ENCODE assay signal across 8 cellular contexts in genomic region chr15:22980189-22981136, GRCh38. TPM values are rescaled to one million over a fixed set of nuclear protein-coding genes. Genes with fewer than 3 reads are reported as not detected.
DNase-seq lines count a peak whose midpoint lies in the region; ATAC-seq and TF ChIP-seq lines count a peak whose summit lies in the region.

Gene CYFIP1, minus strand, starts transcription at chr15:22980368. Its CDS starts 33,083 bp downstream, at chr15:22947285.

- intact Hi-C loops in testis (cut with DNase I; ENCODE audit: low total_unique reads): no loop called here

- peak; percentile 12 to 14 for DNase-seq in activated CD4-positive, alpha-beta T cell treated with anti-CD3 and anti-CD28 coated beads for 4 hours
- no peak for DNase-seq in activated CD4-positive, alpha-beta T cell treated with anti-CD3 and anti-CD28 coated beads for 1 hour
- DNase-seq in HFFc6: peak; percentile 68
- peak; percentile 6 for DNase-seq in NCI-H2107 (lab: John Stamatoyannopoulos, UW)
- DNase-seq in activated CD8-positive, alpha-beta memory T cell treated with anti-CD3 and anti-CD28 coated beads for 24 hours: peak; percentile 66
- peak; percentile 79 for DNase-seq in testis

- peaks cover 13% of the 10 kb centered on the region for H3K27me3 ChIP-seq in mononuclear cell (ENCODE audit: insufficient read depth, low read length)
- H3K27me3 ChIP-seq in testis: no peaks in the 10 kb centered on the region

- H3K36me3 ChIP-seq in testis (ENCODE audit: low read depth, missing control alignments): no peaks in the 10 kb centered on the region

- H3K4me1 Mint-ChIP-seq in HFFc6 (ENCODE audit: low read depth): peaks cover 9% of the 10 kb centered on the region

- no peak for TF ChIP-seq CTCF in HFFc6 (IDR thresholded peaks at IDR 0.05)
- TF ChIP-seq CTCF in testis (IDR thresholded peaks at IDR 0.05): no peak

- H3K9me3 ChIP-seq in mononuclear cell (ENCODE audit: low read depth, low read length): no peaks in the 10 kb centered on the region
- no peaks in the 10 kb centered on the region for H3K9me3 ChIP-seq in testis

- peaks cover 5% of the 10 kb centered on the region; the same call in 1 of the 2 replicates for H3K36me3 Mint-ChIP-seq in HFFc6 (ENCODE audit: low read depth)

- H3K27me3 Mint-ChIP-seq in HFFc6 (ENCODE audit: insufficient read depth): peaks cover 3% of the 10 kb centered on the region

- peak within 1 kb of the TSS; percentile 73 to 79 for H3K27ac ChIP-seq in testis

- H3K4me3 ChIP-seq in mononuclear cell (ENCODE audit: low read length) (peak within 1 kb of the TSS; percentile 52), testis (peak within 1 kb of the TSS; percentile 87 to 96)

- peak; percentile 96 for ATAC-seq in esophagus mucosa

- no peaks in the 10 kb centered on the region for H3K9me3 Mint-ChIP-seq in HFFc6

- H3K4me3 Mint-ChIP-seq in HFFc6: peak within 1 kb of the TSS; percentile 100

- 1 to 2% methylated on average over 27 to 52 of the region's 99 CpGs for WGBS in testis, 2 donors

- H3K4me1 ChIP-seq in mononuclear cell (ENCODE audit: insufficient read depth, low read length) (peaks cover 22% of the 10 kb centered on the region), testis (peaks cover 3% of the 10 kb centered on the region)

- H3K27ac Mint-ChIP-seq in HFFc6: peak within 1 kb of the TSS; percentile 86

- no peak for TF ChIP-seq POLR2A in testis (IDR thresholded peaks at IDR 0.05)

RNA-seq across cellular contexts. Expression of gene CYFIP1, which starts in this region (rescaled TPM):
- total RNA-seq in HFFc6 (2021; fragmentation: NEBNext Ultra II Directional; extraction: Animal tissue kit (Norgen Biotek cat#: 25700)): 100 to 1,000 TPM; 122 to 142 (median 131) TPM
- 118 TPM for total RNA-seq in esophagus mucosa
- 12.9 TPM for total RNA-seq in mononuclear cell
- total RNA-seq in testis: 100 to 1,000 TPM in 1 of 2 donors, 10 to 100 TPM in 1; 90.5 to 112 TPM
- 50.9 TPM for polyA plus RNA-seq in testis (ENCODE audit: insufficient read depth, low read depth, low replicate concordance)
